Comparison of ENCODE assay signal across 20 cellular contexts in genomic region chr16:56268799-56269198, GRCh38.
DNase-seq lines count a peak whose midpoint lies in the region; ATAC-seq and TF ChIP-seq lines count a peak whose summit lies in the region.
"Had no signal": no experiment of that assay in that cellular context is flagged by ENCODE, and none has a peak within 500 bp of the region (broad histone marks: within the 10 kb centered on the region; RNA-seq: fewer than 3 reads in every experiment).

No MANE protein-coding gene starts in this region.

- peak overlapping the region; percentile 96 for H3K27ac ChIP-seq in cingulate gyrus (ENCODE audit: low read depth, low read length)
- H3K27ac ChIP-seq in temporal lobe (ENCODE audit: low read depth, low read length) = peak overlapping the region; percentile 100
- H3K27ac ChIP-seq: body of pancreas, epithelial cell of prostate, hepatocyte had no signal

- no peak for DNase-seq in HFFc6
- no peak for DNase-seq in SK-N-DZ (ENCODE audit: low spot score)
- no peak for DNase-seq in amygdala (lab: John Stamatoyannopoulos, UW)
- DNase-seq: activated CD4-positive, alpha-beta T cell treated with anti-CD3 and anti-CD28 coated beads for 36 hours; body of pancreas; DMS79 treated with DMSO at 0.1 percent for 48 hours; foreskin fibroblast; GOT3; KG1; natural killer cell; NCI-H1694 treated with DMSO at 0.1 percent for 48 hours had no signal

- TF ChIP-seq CTCF in HFFc6 (IDR thresholded peaks at IDR 0.05) = no peak
- TF ChIP-seq CTCF in nephron (IDR thresholded peaks at IDR 0.05; ENCODE audit: unreplicated experiment in 3 of 3) = no peak

- H3K4me1 Mint-ChIP-seq in HFFc6 (ENCODE audit: low read depth) (peaks cover 42% of the 10 kb centered on the region), nephron (peaks cover 10% of the 10 kb centered on the region)
- H3K4me1 Mint-ChIP-seq: activated naive CD4-positive, alpha-beta T cell treated with anti-CD3 and anti-CD28 coated beads, Interleukin-2, amount 50 U/mL, for 24 hours had no signal

- H3K4me3 Mint-ChIP-seq in HFFc6 (no peak overlapping the region), nephron (peak overlapping the region in 1 of 3 experiments; percentile 9)
- H3K4me3 Mint-ChIP-seq: activated CD4-positive, alpha-beta T cell treated with anti-CD3 and anti-CD28 coated beads for 36 hours; activated naive CD4-positive, alpha-beta T cell treated with anti-CD3 and anti-CD28 coated beads, Interleukin-2, amount 50 U/mL, for 24 hours; activated T-helper 1 cell treated with anti-CD3 and anti-CD28 coated beads, Interleukin-12 subunit alpha, Interleukin-12 subunit beta, Interleukin-2, Interleukin-4 antibody, amounts not matched to agents 30 ng/mL and 10 ng/mL and 1 ng/mL, durations not matched to agents 14 hours and 24 hours and 36 hours; dendritic cell treated with granulocyte-macrophage colony-stimulating factor and Interleukin-4, amounts not matched to agents 40 ng/mL and 50 ng/mL, for 4 days; natural killer cell had no signal

- H3K9me3 Mint-ChIP-seq in HFFc6 = peaks cover 4% of the 10 kb centered on the region; the same call in 1 of the 2 replicates
- H3K9me3 Mint-ChIP-seq in nephron = peaks cover under 1% of the 10 kb centered on the region
- H3K9me3 Mint-ChIP-seq: activated naive CD4-positive, alpha-beta T cell treated with anti-CD3 and anti-CD28 coated beads, Interleukin-2, amount 50 U/mL, for 24 hours; activated T-helper 1 cell treated with anti-CD3 and anti-CD28 coated beads, Interleukin-12 subunit alpha, Interleukin-12 subunit beta, Interleukin-2, Interleukin-4 antibody, amounts not matched to agents 30 ng/mL and 10 ng/mL and 1 ng/mL, durations not matched to agents 14 hours and 24 hours and 36 hours; dendritic cell treated with granulocyte-macrophage colony-stimulating factor and Interleukin-4, amounts not matched to agents 40 ng/mL and 50 ng/mL, for 4 days; natural killer cell had no signal

- H3K27me3 Mint-ChIP-seq in HFFc6 (ENCODE audit: insufficient read depth) (peaks cover 4% of the 10 kb centered on the region), nephron (ENCODE audit: low read depth) (peaks cover 20% of the 10 kb centered on the region)
- H3K27me3 Mint-ChIP-seq: dendritic cell treated with granulocyte-macrophage colony-stimulating factor and Interleukin-4, amounts not matched to agents 40 ng/mL and 50 ng/mL, for 4 days had no signal

- H3K27ac Mint-ChIP-seq in HFFc6 (0 out of 2 replicates have a peak overlapping the region, but pooled peaks have one; percentile 29), nephron (peak overlapping the region in 2 of 3 experiments; percentile 50 to 79)
- H3K27ac Mint-ChIP-seq: activated CD4-positive, alpha-beta T cell treated with anti-CD3 and anti-CD28 coated beads for 36 hours; activated naive CD4-positive, alpha-beta T cell treated with anti-CD3 and anti-CD28 coated beads, Interleukin-2, amount 50 U/mL, for 24 hours; activated T-helper 1 cell treated with anti-CD3 and anti-CD28 coated beads, Interleukin-12 subunit alpha, Interleukin-12 subunit beta, Interleukin-2, Interleukin-4 antibody, amounts not matched to agents 30 ng/mL and 10 ng/mL and 1 ng/mL, durations not matched to agents 14 hours and 24 hours and 36 hours; dendritic cell treated with granulocyte-macrophage colony-stimulating factor and Interleukin-4, amounts not matched to agents 40 ng/mL and 50 ng/mL, for 4 days; natural killer cell had no signal

- no peak for ATAC-seq in GM18909 (IDR thresholded peaks at IDR 0.05; ENCODE audit: poor library complexity, unreplicated experiment)
- ATAC-seq: activated CD4-positive, alpha-beta T cell treated with anti-CD3 and anti-CD28 coated beads for 36 hours; body of pancreas; natural killer cell had no signal

- H3K36me3 Mint-ChIP-seq in HFFc6 (ENCODE audit: low read depth) = peaks cover under 1% of the 10 kb centered on the region; the same call in 1 of the 2 replicates
- no peaks in the 10 kb centered on the region for H3K36me3 Mint-ChIP-seq in nephron (ENCODE audit: low read depth)
- H3K36me3 Mint-ChIP-seq: activated naive CD4-positive, alpha-beta T cell treated with anti-CD3 and anti-CD28 coated beads, Interleukin-2, amount 50 U/mL, for 24 hours; natural killer cell had no signal
